ENCODE assay signal across 17 cellular contexts in genomic region chr3:128936341-128936740, GRCh38. TPM values are rescaled to one million over a fixed set of nuclear protein-coding genes. Genes with fewer than 3 reads are reported as not detected.
DNase-seq lines count a peak whose midpoint lies in the region; ATAC-seq and TF ChIP-seq lines count a peak whose summit lies in the region.
"Had no signal": no experiment of that assay in that cellular context is flagged by ENCODE, and none has a peak within 500 bp of the region (broad histone marks: within the 10 kb centered on the region; RNA-seq: fewer than 3 reads in every experiment).

No MANE protein-coding gene starts in this region.

- no peaks in the 10 kb centered on the region for H3K4me1 Mint-ChIP-seq in type B pancreatic cell (ENCODE audit: unreplicated experiment)

- H3K4me2 ChIP-seq in SK-N-SH = no peak overlapping the region
- H3K4me2 ChIP-seq: BLaER1 had no signal

- no peaks in the 10 kb centered on the region for H3K79me2 ChIP-seq in SK-N-SH (ENCODE audit: insufficient read depth)

- no peak for TF ChIP-seq RAD21 in SK-N-SH (IDR thresholded peaks at IDR 0.05; ENCODE audit: low read length)

- peaks cover 16% of the 10 kb centered on the region for H3K27me3 Mint-ChIP-seq in type B pancreatic cell

- POLR2A ChIA-PET in SK-N-SH (lab: Yijun Ruan, JAX) = no interaction called here

- ATAC-seq in SK-N-SH treated with all-trans-retinoic acid at 6 μM for 48 hours (0 out of 3 replicates have a peak, but pooled peaks have one; percentile 17), left ventricle myocardium superior (peak; percentile 41), Right ventricle myocardium inferior (no peak), esophagus mucosa (peak; percentile 40)
- ATAC-seq: CD8-positive, alpha-beta T cell had no signal

- no peaks in the 10 kb centered on the region for H3K36me3 Mint-ChIP-seq in type B pancreatic cell
- H3K36me3 Mint-ChIP-seq: CD8-positive, alpha-beta T cell had no signal

- H2AFZ ChIP-seq in SK-N-SH (ENCODE audit: low read depth) = no peak overlapping the region

- no peak overlapping the region for H3K27ac Mint-ChIP-seq in type B pancreatic cell
- H3K27ac Mint-ChIP-seq: CD8-positive, alpha-beta T cell; H9 had no signal

- intact Hi-C loops in left ventricle myocardium superior (cut with micrococcal nuclease) = no loop called here
- intact Hi-C loops in Right ventricle myocardium inferior (cut with DNase I) = no loop called here

- no peak for TF ChIP-seq CTCF in SK-N-SH (IDR thresholded peaks at IDR 0.05)
- no peak for TF ChIP-seq CTCF in type B pancreatic cell (conservative IDR thresholded peaks at IDR 0.05)

- H3K9me2 ChIP-seq in SK-N-SH = no peaks in the 10 kb centered on the region

- no peak for TF ChIP-seq EP300 in SK-N-SH (IDR thresholded peaks at IDR 0.05; ENCODE audit: borderline replicate concordance in 1 of 2, low read depth in 1 of 2, low read length in 1 of 2)

- H3K27me3 ChIP-seq in SK-N-SH (ENCODE audit: insufficient read depth) = peaks cover 38% of the 10 kb centered on the region; the same call in 1 of the 2 replicates
- H3K27me3 ChIP-seq: BLaER1 had no signal

- H3K9me3 ChIP-seq in SK-N-SH = no peaks in the 10 kb centered on the region
- H3K9me3 ChIP-seq: BLaER1 had no signal

- H3K4me3 Mint-ChIP-seq in type B pancreatic cell = no peak overlapping the region
- H3K4me3 Mint-ChIP-seq: CD8-positive, alpha-beta T cell; H9 had no signal

- 38% methylated on average over 4 of the region's 4 CpGs for WGBS in SK-N-SH (ENCODE audit: low lambda C conversion rate)

- no peak for DNase-seq in SK-N-SH
- no peak for DNase-seq in left ventricle myocardium superior
- DNase-seq in Right ventricle myocardium inferior (ENCODE audit: missing footprints) = no peak
- DNase-seq in type B pancreatic cell (ENCODE audit: extremely low spot score, unreplicated experiment) = peak; percentile 11
- no peak for DNase-seq in C1 segment of cervical spinal cord (lab: John Stamatoyannopoulos, UW)
- DNase-seq in H4 (ENCODE audit: low spot score) = no peak
- DNase-seq: 8988T, Calu3, DMS79, GDM1, GOT3, H9 had no signal

- CTCF ChIA-PET in SK-N-SH (lab: Yijun Ruan, JAX) = no interaction called here

- no peaks in the 10 kb centered on the region for H3F3A ChIP-seq in SK-N-SH (replicated peaks; ENCODE audit: insufficient read depth)

- H4K20me1 ChIP-seq in SK-N-SH (ENCODE audit: insufficient read depth) = no peaks in the 10 kb centered on the region
- H4K20me1 ChIP-seq: BLaER1 had no signal

- H3K36me3 ChIP-seq in SK-N-SH (replicated peaks in 1 of 2; ENCODE audit: control insufficient read depth in 1 of 2, insufficient read depth in 2 of 2, low read length in 1 of 2) = no peaks in the 10 kb centered on the region
- H3K36me3 ChIP-seq: BLaER1 had no signal

- H3K27ac ChIP-seq in SK-N-SH (ENCODE audit: low read depth in 2 of 2, low read length in 1 of 2) = no peak overlapping the region
- H3K27ac ChIP-seq: BLaER1 had no signal

- no peak overlapping the region for H3K9ac ChIP-seq in SK-N-SH
- H3K9ac ChIP-seq: BLaER1 had no signal

- H3K4me3 ChIP-seq in SK-N-SH (ENCODE audit: low read depth in 2 of 2, low read length in 1 of 2) = no peak overlapping the region
- H3K4me3 ChIP-seq: BLaER1 had no signal

- H3K9me3 Mint-ChIP-seq in type B pancreatic cell = no peaks in the 10 kb centered on the region
- H3K9me3 Mint-ChIP-seq: CD8-positive, alpha-beta T cell; H9 had no signal

- no peaks in the 10 kb centered on the region for H3K4me1 ChIP-seq in SK-N-SH (ENCODE audit: control insufficient read depth in 1 of 2, insufficient read depth in 2 of 2, low read depth in 1 of 2, low read length in 1 of 2)
- H3K4me1 ChIP-seq: BLaER1 had no signal

TF ChIP-seq in SK-N-SH treated with all-trans-retinoic acid at 6 μM for 48 hours, 23 proteins besides CTCF, POLR2A, EP300 and RAD21 (continues in another document):
- TF ChIP-seq ZNF8 (CRISPR knock-in tag; IDR thresholded peaks at IDR 0.05) = no peak
- no peak for TF ChIP-seq POU6F1 (CRISPR knock-in tag; IDR thresholded peaks at IDR 0.05; ENCODE audit: borderline replicate concordance, low read depth)
- no peak for TF ChIP-seq ZNF565 (CRISPR knock-in tag; conservative IDR thresholded peaks at IDR 0.05; ENCODE audit: low read depth)
- no peak for TF ChIP-seq CSDC2 (CRISPR knock-in tag; IDR thresholded peaks at IDR 0.05)

TF ChIP-seq in SK-N-SH, 30 proteins besides CTCF, POLR2A, EP300 and RAD21:
- TF ChIP-seq EZH2phosphoT487 (IDR thresholded peaks at IDR 0.05; ENCODE audit: borderline replicate concordance, low read depth) = no peak
- TF ChIP-seq REST (IDR thresholded peaks at IDR 0.05; ENCODE audit: low read depth, low read length) = no peak

RNA-seq across cellular contexts. Expression of gene ACAD9, which starts 56.9 kb away (rescaled TPM):
- polyA plus RNA-seq in SK-N-SH (2012; rRNA removed) = 38.2 and 41.9 TPM in 2 replicates
- polyA plus RNA-seq in SK-N-SH (2012; cell fraction: cytosol; rRNA removed) = 21.3 and 28.1 TPM in 2 replicates
- polyA plus RNA-seq in SK-N-SH (2012; cell fraction: nucleus; rRNA removed) = 95.1 and 120 TPM in 2 replicates
- total RNA-seq in left ventricle myocardium superior = 50.4 TPM
- total RNA-seq in Right ventricle myocardium inferior = 42.0 TPM
- total RNA-seq in esophagus mucosa = 34.7 TPM
- total RNA-seq in type B pancreatic cell (ENCODE audit: low replicate concordance) = 54.1 and 56.1 TPM in 2 replicates
- 16.6 and 31.9 TPM in 2 replicates for total RNA-seq in H4 (2014; rRNA removed; shearing (Covaris generic))

RNA-seq across cellular contexts. Expression of gene CFAP92, which starts 57.5 kb away (rescaled TPM):
- not detected in 2 replicates for polyA plus RNA-seq in SK-N-SH (2012; rRNA removed)
- polyA plus RNA-seq in SK-N-SH (2012; cell fraction: cytosol; rRNA removed) = 0.04 and 0.07 TPM in 2 replicates
- polyA plus RNA-seq in SK-N-SH (2012; cell fraction: nucleus; rRNA removed) = not detected in 2 replicates
- total RNA-seq in left ventricle myocardium superior = 0.27 TPM
- total RNA-seq in Right ventricle myocardium inferior = 0.49 TPM
- 0.80 TPM for total RNA-seq in esophagus mucosa
- 4.4 and 4.5 TPM in 2 replicates for total RNA-seq in type B pancreatic cell (ENCODE audit: low replicate concordance)
- total RNA-seq in H4 (2014; rRNA removed; shearing (Covaris generic)) = 0.06 and 0.50 TPM in 2 replicates
- total RNA-seq: A673 had no signal
